In the genomic region with DNA sequence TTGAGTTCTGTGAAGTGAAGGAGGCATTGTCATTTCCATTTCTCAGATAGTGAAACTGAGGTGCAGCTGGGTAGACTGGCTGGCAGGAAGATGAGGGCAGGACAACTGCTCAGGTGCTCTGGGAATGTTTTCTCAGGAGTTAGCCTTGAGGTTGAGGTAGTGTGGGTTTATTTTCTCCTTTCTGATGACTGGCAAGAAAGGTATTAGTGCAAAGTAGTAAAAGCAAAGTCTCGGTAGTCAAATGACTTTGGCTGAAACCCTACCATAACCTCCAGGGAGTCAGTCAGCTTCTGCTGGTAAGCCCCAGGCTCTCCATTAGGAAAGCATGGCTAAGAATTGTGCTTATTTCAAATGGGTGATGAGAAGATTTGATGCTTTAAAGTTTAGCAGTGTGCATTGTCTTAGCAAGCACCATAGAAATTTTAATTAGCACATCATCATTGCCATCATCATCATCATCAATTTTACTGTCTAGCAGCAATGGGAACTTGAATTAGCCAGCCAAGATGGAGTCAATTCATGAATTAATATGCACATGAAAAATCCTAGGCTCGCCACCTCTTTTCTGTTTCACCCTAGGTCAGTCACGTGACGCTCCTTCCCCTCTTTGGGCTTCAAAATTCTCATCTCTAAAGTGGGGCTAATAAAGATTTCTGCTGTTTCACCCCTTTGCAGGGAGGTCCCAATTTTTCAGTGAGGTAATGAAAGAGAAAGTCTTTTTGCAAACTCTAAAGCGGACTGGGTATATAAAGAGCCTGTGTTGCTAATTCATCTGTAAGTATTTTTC, we compare ENCODE assay signal across 19 cellular contexts. TPM values are rescaled to one million over a fixed set of nuclear protein-coding genes. Genes with fewer than 3 reads are reported as not detected.
"Had no signal": no experiment of that assay in that cellular context is flagged by ENCODE, and none has a peak within 500 bp of the region (broad histone marks: within the 10 kb centered on the region; RNA-seq: fewer than 3 reads in every experiment).

No MANE protein-coding gene starts in this region.

- H3K4me2 ChIP-seq: PC-9 had no signal

- H3K27ac ChIP-seq: PC-9 had no signal

- H3K9me3 ChIP-seq: SK-N-SH had no signal

- H3K4me3 ChIP-seq: PC-9 had no signal

- H2AFZ ChIP-seq: PC-9 had no signal

- ATAC-seq: activated CD4-positive, CD25-positive, alpha-beta regulatory T cell treated with anti-CD3 and anti-CD28 coated beads, Interleukin-2, amount 50 U/mL, for 24 hours; activated CD8-positive, alpha-beta T cell treated with anti-CD3 and anti-CD28 coated beads for 36 hours; activated T-cell treated with anti-CD3 and anti-CD28 coated beads, Interleukin-2, amount 50 U/mL, for 72 hours; Right ventricle myocardium inferior had no signal

- FAIRE-seq: bronchial epithelial cell had no signal

- DNase-seq: activated CD4-positive, alpha-beta T cell treated with anti-CD3 and anti-CD28 coated beads for 4 hours; activated CD8-positive, alpha-beta memory T cell treated with anti-CD3 and anti-CD28 coated beads, Interleukin-2, amount 50 U/mL, for 4 hours; activated CD8-positive, alpha-beta T cell treated with anti-CD3 and anti-CD28 coated beads for 36 hours; activated naive CD4-positive, alpha-beta T cell; activated T-cell treated with anti-CD3 and anti-CD28 coated beads, Interleukin-2, amount 50 U/mL, for 72 hours; aorta; central memory CD4-positive, alpha-beta T cell; MM.1S; NCI-H1105; NCI-H1436; NCI-H1694 treated with DMSO at 0.1 percent for 48 hours; NCI-H2081; NCI-H446; NCI-H524; PC-9; SK-N-SH had no signal

RNA-seq across cellular contexts. Expression of a gene that starts 10.7 kb away (rescaled TPM):
- total RNA-seq: activated CD8-positive, alpha-beta T cell treated with anti-CD3 and anti-CD28 coated beads for 36 hours; activated T-cell treated with anti-CD3 and anti-CD28 coated beads, Interleukin-2, amount 50 U/mL, for 72 hours had no signal
